ENCODE assay signal across 9 cellular contexts in genomic region chrX:155819966-155820491, GRCh38.
DNase-seq lines count a peak whose midpoint lies in the region; ATAC-seq and TF ChIP-seq lines count a peak whose summit lies in the region.
"Had no signal": no experiment of that assay in that cellular context is flagged by ENCODE, and none has a peak within 500 bp of the region (broad histone marks: within the 10 kb centered on the region; RNA-seq: fewer than 3 reads in every experiment).

No MANE protein-coding gene starts in this region.

- no peak for ATAC-seq in HG03571 (IDR thresholded peaks at IDR 0.05; ENCODE audit: unreplicated experiment)

- H3K9me3 ChIP-seq in GM23248 (ENCODE audit: low read depth) (no peaks in the 10 kb centered on the region), breast epithelium (peaks cover 3% of the 10 kb centered on the region in 2 donors)

- no peaks in the 10 kb centered on the region for H3F3A ChIP-seq in GM23248 (ENCODE audit: insufficient read depth)

- peaks cover 2% of the 10 kb centered on the region for H3K4me1 Mint-ChIP-seq in T-helper 2 cell treated with Interferon-gamma antibody and Interleukin-4, amounts not matched to agents 5 μg/mL and 100 μg/mL, for 36 hours (ENCODE audit: low read depth)

- H3K4me3 Mint-ChIP-seq in T-helper 2 cell treated with Interferon-gamma antibody and Interleukin-4, amounts not matched to agents 5 μg/mL and 100 μg/mL, for 36 hours, result no peak overlapping the region

- peaks cover 17% of the 10 kb centered on the region for H3K9me3 Mint-ChIP-seq in T-helper 2 cell treated with Interferon-gamma antibody and Interleukin-4, amounts not matched to agents 5 μg/mL and 100 μg/mL, for 36 hours

- H3K79me2 ChIP-seq in GM23248 (ENCODE audit: insufficient read depth), result no peaks in the 10 kb centered on the region

- H3K27ac Mint-ChIP-seq in T-helper 2 cell treated with Interferon-gamma antibody and Interleukin-4, amounts not matched to agents 5 μg/mL and 100 μg/mL, for 36 hours, result no peak overlapping the region

- no peak overlapping the region for H3K4me3 ChIP-seq in GM23248
- no peak overlapping the region for H3K4me3 ChIP-seq in breast epithelium
- H3K4me3 ChIP-seq: skin epidermis had no signal

- H3K4me1 ChIP-seq in GM23248 (ENCODE audit: insufficient read depth), result no peaks in the 10 kb centered on the region
- H3K4me1 ChIP-seq in breast epithelium, result no peaks in the 10 kb centered on the region

- TF ChIP-seq CTCF in breast epithelium (IDR thresholded peaks at IDR 0.05), result peak in 2 of 3 donors; percentile 41 to 49

- H3K36me3 ChIP-seq in GM23248 (ENCODE audit: low read depth), result no peaks in the 10 kb centered on the region
- no peaks in the 10 kb centered on the region for H3K36me3 ChIP-seq in breast epithelium

- H3K9me2 ChIP-seq in GM23248 (ENCODE audit: insufficient read depth), result no peaks in the 10 kb centered on the region

- H3K27me3 Mint-ChIP-seq in T-helper 2 cell treated with Interferon-gamma antibody and Interleukin-4, amounts not matched to agents 5 μg/mL and 100 μg/mL, for 36 hours (ENCODE audit: low read depth), result peaks cover 4% of the 10 kb centered on the region

- DNase-seq in C1 segment of cervical spinal cord (lab: John Stamatoyannopoulos, UW), result peak in 10 of 14 donors; percentile 1 to 14 (median 6)
- peak; percentile 82 for DNase-seq in GM23248
- DNase-seq in NCI-H2029 (lab: John Stamatoyannopoulos, UW), result peak; percentile 64
- DNase-seq in T-helper 2 cell treated with Interferon-gamma antibody and Interleukin-4, amounts not matched to agents 5 μg/mL and 100 μg/mL, for 36 hours (ENCODE audit: low spot score), result peak; percentile 9
- DNase-seq in breast epithelium (ENCODE audit: low spot score in 2 of 2), result peak in 1 of 2 donors; percentile 27
- DNase-seq in kidney tubule cell (ENCODE audit: low spot score), result peak; percentile 78
- DNase-seq in stimulated activated CD4-positive, alpha-beta T cell treated with anti-CD3 and anti-CD28 coated beads, TNF-alpha, amount 100 ng/mL, for 24 hours (ENCODE audit: low read depth in 3 of 3), result peak in 2 of 3 experiments; percentile 19 to 25

- no peak for TF ChIP-seq POLR2A in breast epithelium (IDR thresholded peaks at IDR 0.05)

- no peaks in the 10 kb centered on the region for H4K20me1 ChIP-seq in GM23248 (ENCODE audit: insufficient read depth)

- H3K27ac ChIP-seq in GM23248, result no peak overlapping the region
- H3K27ac ChIP-seq in breast epithelium, result no peak overlapping the region
- H3K27ac ChIP-seq: skin epidermis had no signal

- 19 to 24% methylated on average over 3 of the region's 3 CpGs for WGBS in GM23248 (ENCODE audit: low coverage in 1 of 2, low lambda C conversion rate in 2 of 2, missing lambda C conversion rate in 2 of 2), 2 experiments

- H3K4me2 ChIP-seq in GM23248 (ENCODE audit: unreplicated experiment), result no peak overlapping the region

- intact Hi-C loops in breast epithelium (cut with DNase I; ENCODE audit: low total_unique reads), result no loop called here

- H3K27me3 ChIP-seq in GM23248 (replicated peaks; ENCODE audit: insufficient read depth) (0 out of 2 replicates have a peak, but pooled peaks cover 4% of the 10 kb centered on the region), breast epithelium (no peaks in the 10 kb centered on the region)

- in situ Hi-C loops in GM23248 (cut with MboI), result no loop called here

- no peaks in the 10 kb centered on the region for H3K36me3 Mint-ChIP-seq in T-helper 2 cell treated with Interferon-gamma antibody and Interleukin-4, amounts not matched to agents 5 μg/mL and 100 μg/mL, for 36 hours (ENCODE audit: low read depth)

- no peak overlapping the region for H3K9ac ChIP-seq in GM23248

- H2AFZ ChIP-seq in GM23248, result no peak overlapping the region
